16 cellular contexts compared by ENCODE assay signal in genomic region chr4:125101706-125102105, GRCh38.
"Had no signal": no experiment of that assay in that cellular context is flagged by ENCODE, and none has a peak within 500 bp of the region (broad histone marks: within the 10 kb centered on the region; RNA-seq: fewer than 3 reads in every experiment).

No MANE protein-coding gene starts in this region.

- H3K36me3 ChIP-seq: brain microvascular endothelial cell, prostate gland, right lobe of liver, upper lobe of left lung had no signal

- ATAC-seq: mucosa of descending colon; naive thymus-derived CD8-positive, alpha-beta T cell; right lobe of liver; stimulated activated naive B cell treated with anti-CD40 and anti-IgM and Interleukin-4, amounts not matched to agents 10 μg/mL and 1 μg/mL and 100 μg/mL, for 72 hours had no signal

- H3K4me3 ChIP-seq: dorsolateral prefrontal cortex, mucosa of descending colon, prostate gland, right lobe of liver, upper lobe of left lung had no signal

- H3K27ac Mint-ChIP-seq: activated naive CD4-positive, alpha-beta T cell treated with anti-CD3 and anti-CD28 coated beads, Interleukin-2, amount 50 U/mL, for 24 hours; immature natural killer cell; naive thymus-derived CD8-positive, alpha-beta T cell; stimulated activated naive B cell treated with anti-CD40 and anti-IgM and Interleukin-4, amounts not matched to agents 10 μg/mL and 1 μg/mL and 100 μg/mL, for 72 hours had no signal

- H3K9me3 ChIP-seq: mucosa of descending colon, prostate gland, right lobe of liver, upper lobe of left lung had no signal

- DNase-seq: activated CD4-positive, CD25-positive, alpha-beta regulatory T cell; activated T-cell treated with anti-CD3 and anti-CD28 coated beads, Interleukin-2, amount 50 U/mL, for 1 hour; amygdala; brain microvascular endothelial cell; dorsolateral prefrontal cortex; immature natural killer cell; mucosa of descending colon; naive thymus-derived CD8-positive, alpha-beta T cell; right lobe of liver; stimulated activated CD4-positive, alpha-beta T cell treated with anti-CD3 and anti-CD28 coated beads, Interleukin-2, amount 100 ng/mL, for 24 hours; stimulated activated naive B cell treated with anti-CD40 and anti-IgM and Interleukin-4, amounts not matched to agents 10 μg/mL and 1 μg/mL and 100 μg/mL, for 72 hours; substantia nigra; T-helper 2 cell; upper lobe of left lung had no signal

- H3K4me1 ChIP-seq: prostate gland, right lobe of liver, upper lobe of left lung had no signal

- H3K9me3 Mint-ChIP-seq: stimulated activated naive B cell treated with anti-CD40 and anti-IgM and Interleukin-4, amounts not matched to agents 10 μg/mL and 1 μg/mL and 100 μg/mL, for 72 hours had no signal

- H3K27ac ChIP-seq: brain microvascular endothelial cell, dorsolateral prefrontal cortex, prostate gland, right lobe of liver, upper lobe of left lung had no signal

- H3K36me3 Mint-ChIP-seq: activated naive CD4-positive, alpha-beta T cell treated with anti-CD3 and anti-CD28 coated beads, Interleukin-2, amount 50 U/mL, for 24 hours; naive thymus-derived CD8-positive, alpha-beta T cell; stimulated activated naive B cell treated with anti-CD40 and anti-IgM and Interleukin-4, amounts not matched to agents 10 μg/mL and 1 μg/mL and 100 μg/mL, for 72 hours had no signal

- H3K27me3 ChIP-seq: brain microvascular endothelial cell, dorsolateral prefrontal cortex, right lobe of liver, upper lobe of left lung had no signal
